Comparison of ENCODE assay signal across 20 cellular contexts in the genomic region with DNA sequence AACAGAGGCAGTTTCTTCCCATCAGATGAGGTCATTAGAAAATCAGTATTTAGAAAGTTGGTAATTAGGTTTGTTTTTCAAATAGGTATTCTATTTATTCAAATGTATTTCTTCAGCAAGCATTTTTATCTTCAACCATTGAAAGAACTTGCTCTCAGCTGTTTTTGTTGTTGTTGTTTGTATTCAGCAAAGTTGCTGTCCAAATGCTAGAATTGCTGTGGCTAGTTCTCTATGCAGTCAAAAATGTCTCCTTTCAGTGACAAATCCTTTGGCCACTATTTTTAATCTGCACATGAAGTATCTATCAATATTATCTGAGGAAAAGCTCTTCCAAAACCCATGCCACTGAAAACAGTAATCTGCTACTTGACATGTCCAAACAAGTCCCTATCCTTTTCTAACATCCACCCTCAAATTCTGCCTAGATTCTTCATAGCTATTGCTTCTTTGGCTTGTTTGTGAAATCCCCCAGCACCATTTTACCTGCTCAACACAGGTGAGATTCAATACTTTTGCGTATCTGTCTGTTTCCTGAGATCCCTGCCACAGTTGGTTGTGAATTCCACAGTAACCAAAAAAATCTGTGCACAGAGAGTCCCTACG.
"Had no signal": no experiment of that assay in that cellular context is flagged by ENCODE, and none has a peak within 500 bp of the region (broad histone marks: within the 10 kb centered on the region; RNA-seq: fewer than 3 reads in every experiment).

No MANE protein-coding gene starts in this region.

- H3K36me3 ChIP-seq: ascending aorta, right lobe of liver, spleen, stomach, upper lobe of left lung had no signal

- H3K27ac ChIP-seq: ascending aorta, dorsolateral prefrontal cortex, psoas muscle, right lobe of liver, spleen, stomach, testis, upper lobe of left lung had no signal

- H3K4me1 ChIP-seq: ascending aorta, psoas muscle, right lobe of liver, spleen, stomach, testis, upper lobe of left lung had no signal

- H3K4me3 Mint-ChIP-seq: activated naive CD4-positive, alpha-beta T cell treated with anti-CD3 and anti-CD28 coated beads for 36 hours; activated naive CD8-positive, alpha-beta T cell treated with anti-CD3 and anti-CD28 coated beads, Interleukin-2, amount 50 U/mL, for 24 hours; activated T-helper 17 cell treated with anti-CD3 and anti-CD28 coated beads, Interleukin-2, amount 50 U/mL, for 72 hours; nephron had no signal

- H3K4me3 ChIP-seq: ascending aorta, dorsolateral prefrontal cortex, psoas muscle, right lobe of liver, spleen, stomach, testis, upper lobe of left lung had no signal

- H3K9me3 ChIP-seq: ascending aorta, right lobe of liver, testis, upper lobe of left lung had no signal

- H3K4me1 Mint-ChIP-seq: activated naive CD8-positive, alpha-beta T cell treated with anti-CD3 and anti-CD28 coated beads, Interleukin-2, amount 50 U/mL, for 24 hours; activated T-helper 17 cell treated with anti-CD3 and anti-CD28 coated beads, Interleukin-2, amount 50 U/mL, for 72 hours; nephron had no signal

- H3K27me3 Mint-ChIP-seq: activated naive CD8-positive, alpha-beta T cell treated with anti-CD3 and anti-CD28 coated beads, Interleukin-2, amount 50 U/mL, for 24 hours; activated T-helper 17 cell treated with anti-CD3 and anti-CD28 coated beads, Interleukin-2, amount 50 U/mL, for 72 hours had no signal

- DNase-seq: activated CD4-positive, alpha-beta T cell treated with anti-CD3 and anti-CD28 coated beads for 1 hour; activated CD4-positive, alpha-beta T cell treated with anti-CD3 and anti-CD28 coated beads, Interleukin-2, amount 50 U/mL, for 4 hours; activated naive CD4-positive, alpha-beta T cell treated with anti-CD3 and anti-CD28 coated beads for 36 hours; activated naive CD8-positive, alpha-beta T cell treated with anti-CD3 and anti-CD28 coated beads, Interleukin-2, amount 50 U/mL, for 24 hours; dorsolateral prefrontal cortex; hippocampal formation; kidney glomerular epithelial cell; mesendoderm; psoas muscle; right lobe of liver; spleen; stimulated activated CD4-positive, alpha-beta T cell treated with anti-CD3 and anti-CD28 coated beads, Interleukin-1b, Interleukin-23, amount 100 ng/mL, for 48 hours; stomach; T1000; testis; upper lobe of left lung had no signal

- ATAC-seq: activated naive CD8-positive, alpha-beta T cell treated with anti-CD3 and anti-CD28 coated beads, Interleukin-2, amount 50 U/mL, for 24 hours; activated T-helper 17 cell treated with anti-CD3 and anti-CD28 coated beads, Interleukin-2, amount 50 U/mL, for 72 hours; esophagus mucosa; psoas muscle; right lobe of liver had no signal

- H3K27ac Mint-ChIP-seq: activated naive CD4-positive, alpha-beta T cell treated with anti-CD3 and anti-CD28 coated beads for 36 hours; activated naive CD8-positive, alpha-beta T cell treated with anti-CD3 and anti-CD28 coated beads, Interleukin-2, amount 50 U/mL, for 24 hours; activated T-helper 17 cell treated with anti-CD3 and anti-CD28 coated beads, Interleukin-2, amount 50 U/mL, for 72 hours; nephron had no signal

- H3K9me3 Mint-ChIP-seq: nephron had no signal

- H3K27me3 ChIP-seq: ascending aorta, dorsolateral prefrontal cortex, right lobe of liver, spleen, stomach, testis, upper lobe of left lung had no signal
